1 cellular context compared by ENCODE assay signal in the genomic region with DNA sequence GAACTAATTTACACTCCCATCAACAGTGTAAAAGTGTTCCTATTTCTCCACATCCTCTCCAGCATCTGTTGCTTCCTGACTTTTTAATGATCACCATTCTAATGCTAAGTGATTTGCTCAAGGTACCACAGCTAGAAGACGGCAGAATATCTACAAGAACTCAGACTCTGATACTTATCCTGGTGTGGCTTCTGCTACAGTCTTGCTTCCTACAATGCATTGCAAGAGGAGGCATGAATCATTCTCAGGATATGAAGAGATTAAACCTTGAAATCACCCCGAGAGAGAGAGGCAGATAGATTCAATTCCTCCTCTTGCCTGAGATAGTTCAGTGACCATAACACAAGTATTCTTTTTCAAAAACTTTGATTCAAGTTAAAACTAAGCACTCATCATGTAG.
TF ChIP-seq lines count a peak whose summit lies in the region.

No MANE protein-coding gene starts in this region.

TF ChIP-seq in WTC11, 78 proteins besides CTCF, POLR2A, EP300 and RAD21 (continued from another document):
- TF ChIP-seq, protein P1, sequence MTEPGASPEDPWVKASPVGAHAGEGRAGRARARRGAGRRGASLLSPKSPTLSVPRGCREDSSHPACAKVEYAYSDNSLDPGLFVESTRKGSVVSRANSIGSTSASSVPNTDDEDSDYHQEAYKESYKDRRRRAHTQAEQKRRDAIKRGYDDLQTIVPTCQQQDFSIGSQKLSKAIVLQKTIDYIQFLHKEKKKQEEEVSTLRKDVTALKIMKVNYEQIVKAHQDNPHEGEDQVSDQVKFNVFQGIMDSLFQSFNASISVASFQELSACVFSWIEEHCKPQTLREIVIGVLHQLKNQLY (CRISPR knock-in tag; IDR thresholded peaks at IDR 0.05), result no peak
- TF ChIP-seq, protein P2, sequence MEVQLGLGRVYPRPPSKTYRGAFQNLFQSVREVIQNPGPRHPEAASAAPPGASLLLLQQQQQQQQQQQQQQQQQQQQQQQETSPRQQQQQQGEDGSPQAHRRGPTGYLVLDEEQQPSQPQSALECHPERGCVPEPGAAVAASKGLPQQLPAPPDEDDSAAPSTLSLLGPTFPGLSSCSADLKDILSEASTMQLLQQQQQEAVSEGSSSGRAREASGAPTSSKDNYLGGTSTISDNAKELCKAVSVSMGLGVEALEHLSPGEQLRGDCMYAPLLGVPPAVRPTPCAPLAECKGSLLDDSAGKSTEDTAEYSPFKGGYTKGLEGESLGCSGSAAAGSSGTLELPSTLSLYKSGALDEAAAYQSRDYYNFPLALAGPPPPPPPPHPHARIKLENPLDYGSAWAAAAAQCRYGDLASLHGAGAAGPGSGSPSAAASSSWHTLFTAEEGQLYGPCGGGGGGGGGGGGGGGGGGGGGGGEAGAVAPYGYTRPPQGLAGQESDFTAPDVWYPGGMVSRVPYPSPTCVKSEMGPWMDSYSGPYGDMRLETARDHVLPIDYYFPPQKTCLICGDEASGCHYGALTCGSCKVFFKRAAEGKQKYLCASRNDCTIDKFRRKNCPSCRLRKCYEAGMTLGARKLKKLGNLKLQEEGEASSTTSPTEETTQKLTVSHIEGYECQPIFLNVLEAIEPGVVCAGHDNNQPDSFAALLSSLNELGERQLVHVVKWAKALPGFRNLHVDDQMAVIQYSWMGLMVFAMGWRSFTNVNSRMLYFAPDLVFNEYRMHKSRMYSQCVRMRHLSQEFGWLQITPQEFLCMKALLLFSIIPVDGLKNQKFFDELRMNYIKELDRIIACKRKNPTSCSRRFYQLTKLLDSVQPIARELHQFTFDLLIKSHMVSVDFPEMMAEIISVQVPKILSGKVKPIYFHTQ (CRISPR knock-in tag; IDR thresholded peaks at IDR 0.05), result no peak
- TF ChIP-seq, protein P3, sequence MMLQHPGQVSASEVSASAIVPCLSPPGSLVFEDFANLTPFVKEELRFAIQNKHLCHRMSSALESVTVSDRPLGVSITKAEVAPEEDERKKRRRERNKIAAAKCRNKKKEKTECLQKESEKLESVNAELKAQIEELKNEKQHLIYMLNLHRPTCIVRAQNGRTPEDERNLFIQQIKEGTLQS (CRISPR knock-in tag; conservative IDR thresholded peaks at IDR 0.05), result no peak
- TF ChIP-seq, protein P4, sequence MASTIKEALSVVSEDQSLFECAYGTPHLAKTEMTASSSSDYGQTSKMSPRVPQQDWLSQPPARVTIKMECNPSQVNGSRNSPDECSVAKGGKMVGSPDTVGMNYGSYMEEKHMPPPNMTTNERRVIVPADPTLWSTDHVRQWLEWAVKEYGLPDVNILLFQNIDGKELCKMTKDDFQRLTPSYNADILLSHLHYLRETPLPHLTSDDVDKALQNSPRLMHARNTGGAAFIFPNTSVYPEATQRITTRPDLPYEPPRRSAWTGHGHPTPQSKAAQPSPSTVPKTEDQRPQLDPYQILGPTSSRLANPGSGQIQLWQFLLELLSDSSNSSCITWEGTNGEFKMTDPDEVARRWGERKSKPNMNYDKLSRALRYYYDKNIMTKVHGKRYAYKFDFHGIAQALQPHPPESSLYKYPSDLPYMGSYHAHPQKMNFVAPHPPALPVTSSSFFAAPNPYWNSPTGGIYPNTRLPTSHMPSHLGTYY (CRISPR knock-in tag; IDR thresholded peaks at IDR 0.05), result no peak
- TF ChIP-seq GABPB1 (CRISPR knock-in tag; IDR thresholded peaks at IDR 0.05), result no peak
- TF ChIP-seq NFE2L1 (CRISPR knock-in tag; IDR thresholded peaks at IDR 0.05), result no peak
- no peak for TF ChIP-seq ETV6 (CRISPR knock-in tag; IDR thresholded peaks at IDR 0.05)
- TF ChIP-seq FOXJ3 (CRISPR knock-in tag; IDR thresholded peaks at IDR 0.05; ENCODE audit: borderline replicate concordance), result no peak
- TF ChIP-seq, protein P5, sequence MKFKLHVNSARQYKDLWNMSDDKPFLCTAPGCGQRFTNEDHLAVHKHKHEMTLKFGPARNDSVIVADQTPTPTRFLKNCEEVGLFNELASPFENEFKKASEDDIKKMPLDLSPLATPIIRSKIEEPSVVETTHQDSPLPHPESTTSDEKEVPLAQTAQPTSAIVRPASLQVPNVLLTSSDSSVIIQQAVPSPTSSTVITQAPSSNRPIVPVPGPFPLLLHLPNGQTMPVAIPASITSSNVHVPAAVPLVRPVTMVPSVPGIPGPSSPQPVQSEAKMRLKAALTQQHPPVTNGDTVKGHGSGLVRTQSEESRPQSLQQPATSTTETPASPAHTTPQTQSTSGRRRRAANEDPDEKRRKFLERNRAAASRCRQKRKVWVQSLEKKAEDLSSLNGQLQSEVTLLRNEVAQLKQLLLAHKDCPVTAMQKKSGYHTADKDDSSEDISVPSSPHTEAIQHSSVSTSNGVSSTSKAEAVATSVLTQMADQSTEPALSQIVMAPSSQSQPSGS (CRISPR knock-in tag; IDR thresholded peaks at IDR 0.05; ENCODE audit: borderline replicate concordance, low read depth), result no peak
- no peak for TF ChIP-seq TEAD1 (CRISPR knock-in tag; IDR thresholded peaks at IDR 0.05)
- TF ChIP-seq, protein P6, sequence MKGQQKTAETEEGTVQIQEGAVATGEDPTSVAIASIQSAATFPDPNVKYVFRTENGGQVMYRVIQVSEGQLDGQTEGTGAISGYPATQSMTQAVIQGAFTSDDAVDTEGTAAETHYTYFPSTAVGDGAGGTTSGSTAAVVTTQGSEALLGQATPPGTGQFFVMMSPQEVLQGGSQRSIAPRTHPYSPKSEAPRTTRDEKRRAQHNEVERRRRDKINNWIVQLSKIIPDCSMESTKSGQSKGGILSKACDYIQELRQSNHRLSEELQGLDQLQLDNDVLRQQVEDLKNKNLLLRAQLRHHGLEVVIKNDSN (CRISPR knock-in tag; IDR thresholded peaks at IDR 0.05), result no peak
- no peak for TF ChIP-seq ZNF416 (CRISPR knock-in tag; IDR thresholded peaks at IDR 0.05)
- TF ChIP-seq, protein P7, sequence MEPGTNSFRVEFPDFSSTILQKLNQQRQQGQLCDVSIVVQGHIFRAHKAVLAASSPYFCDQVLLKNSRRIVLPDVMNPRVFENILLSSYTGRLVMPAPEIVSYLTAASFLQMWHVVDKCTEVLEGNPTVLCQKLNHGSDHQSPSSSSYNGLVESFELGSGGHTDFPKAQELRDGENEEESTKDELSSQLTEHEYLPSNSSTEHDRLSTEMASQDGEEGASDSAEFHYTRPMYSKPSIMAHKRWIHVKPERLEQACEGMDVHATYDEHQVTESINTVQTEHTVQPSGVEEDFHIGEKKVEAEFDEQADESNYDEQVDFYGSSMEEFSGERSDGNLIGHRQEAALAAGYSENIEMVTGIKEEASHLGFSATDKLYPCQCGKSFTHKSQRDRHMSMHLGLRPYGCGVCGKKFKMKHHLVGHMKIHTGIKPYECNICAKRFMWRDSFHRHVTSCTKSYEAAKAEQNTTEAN (CRISPR knock-in tag; IDR thresholded peaks at IDR 0.05), result no peak
- no peak for TF ChIP-seq KAT7 (CRISPR knock-in tag; IDR thresholded peaks at IDR 0.05; ENCODE audit: borderline replicate concordance)
- TF ChIP-seq, protein P8, sequence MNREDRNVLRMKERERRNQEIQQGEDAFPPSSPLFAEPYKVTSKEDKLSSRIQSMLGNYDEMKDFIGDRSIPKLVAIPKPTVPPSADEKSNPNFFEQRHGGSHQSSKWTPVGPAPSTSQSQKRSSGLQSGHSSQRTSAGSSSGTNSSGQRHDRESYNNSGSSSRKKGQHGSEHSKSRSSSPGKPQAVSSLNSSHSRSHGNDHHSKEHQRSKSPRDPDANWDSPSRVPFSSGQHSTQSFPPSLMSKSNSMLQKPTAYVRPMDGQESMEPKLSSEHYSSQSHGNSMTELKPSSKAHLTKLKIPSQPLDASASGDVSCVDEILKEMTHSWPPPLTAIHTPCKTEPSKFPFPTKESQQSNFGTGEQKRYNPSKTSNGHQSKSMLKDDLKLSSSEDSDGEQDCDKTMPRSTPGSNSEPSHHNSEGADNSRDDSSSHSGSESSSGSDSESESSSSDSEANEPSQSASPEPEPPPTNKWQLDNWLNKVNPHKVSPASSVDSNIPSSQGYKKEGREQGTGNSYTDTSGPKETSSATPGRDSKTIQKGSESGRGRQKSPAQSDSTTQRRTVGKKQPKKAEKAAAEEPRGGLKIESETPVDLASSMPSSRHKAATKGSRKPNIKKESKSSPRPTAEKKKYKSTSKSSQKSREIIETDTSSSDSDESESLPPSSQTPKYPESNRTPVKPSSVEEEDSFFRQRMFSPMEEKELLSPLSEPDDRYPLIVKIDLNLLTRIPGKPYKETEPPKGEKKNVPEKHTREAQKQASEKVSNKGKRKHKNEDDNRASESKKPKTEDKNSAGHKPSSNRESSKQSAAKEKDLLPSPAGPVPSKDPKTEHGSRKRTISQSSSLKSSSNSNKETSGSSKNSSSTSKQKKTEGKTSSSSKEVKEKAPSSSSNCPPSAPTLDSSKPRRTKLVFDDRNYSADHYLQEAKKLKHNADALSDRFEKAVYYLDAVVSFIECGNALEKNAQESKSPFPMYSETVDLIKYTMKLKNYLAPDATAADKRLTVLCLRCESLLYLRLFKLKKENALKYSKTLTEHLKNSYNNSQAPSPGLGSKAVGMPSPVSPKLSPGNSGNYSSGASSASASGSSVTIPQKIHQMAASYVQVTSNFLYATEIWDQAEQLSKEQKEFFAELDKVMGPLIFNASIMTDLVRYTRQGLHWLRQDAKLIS (CRISPR knock-in tag; IDR thresholded peaks at IDR 0.05; ENCODE audit: borderline replicate concordance), result no peak
- TF ChIP-seq, protein P9, sequence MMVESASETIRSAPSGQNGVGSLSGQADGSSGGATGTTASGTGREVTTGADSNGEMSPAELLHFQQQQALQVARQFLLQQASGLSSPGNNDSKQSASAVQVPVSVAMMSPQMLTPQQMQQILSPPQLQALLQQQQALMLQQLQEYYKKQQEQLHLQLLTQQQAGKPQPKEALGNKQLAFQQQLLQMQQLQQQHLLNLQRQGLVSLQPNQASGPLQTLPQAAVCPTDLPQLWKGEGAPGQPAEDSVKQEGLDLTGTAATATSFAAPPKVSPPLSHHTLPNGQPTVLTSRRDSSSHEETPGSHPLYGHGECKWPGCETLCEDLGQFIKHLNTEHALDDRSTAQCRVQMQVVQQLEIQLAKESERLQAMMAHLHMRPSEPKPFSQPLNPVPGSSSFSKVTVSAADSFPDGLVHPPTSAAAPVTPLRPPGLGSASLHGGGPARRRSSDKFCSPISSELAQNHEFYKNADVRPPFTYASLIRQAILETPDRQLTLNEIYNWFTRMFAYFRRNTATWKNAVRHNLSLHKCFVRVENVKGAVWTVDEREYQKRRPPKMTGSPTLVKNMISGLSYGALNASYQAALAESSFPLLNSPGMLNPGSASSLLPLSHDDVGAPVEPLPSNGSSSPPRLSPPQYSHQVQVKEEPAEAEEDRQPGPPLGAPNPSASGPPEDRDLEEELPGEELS (CRISPR knock-in tag; IDR thresholded peaks at IDR 0.05), result no peak
